In genomic region chr6:44053106-44053756, GRCh38 we compare ENCODE assay signal across 23 cellular contexts.
A peak's percentile ranks its signal among the peaks of the same experiment; 100 is the strongest.
DNase-seq lines count a peak whose midpoint lies in the region; ATAC-seq, FAIRE-seq and TF ChIP-seq lines count a peak whose summit lies in the region.
"Had no signal": no experiment of that assay in that cellular context is flagged by ENCODE, and none has a peak within 500 bp of the region (broad histone marks: within the 10 kb centered on the region; RNA-seq: fewer than 3 reads in every experiment).

No MANE protein-coding gene starts in this region.

- H3K23ac ChIP-seq in mesenchymal stem cell (ENCODE audit: low read length in 2 of 2): no peak overlapping the region

- TF ChIP-seq CTCF in breast epithelium (IDR thresholded peaks at IDR 0.05) (no peak), MCF 10A (IDR thresholded peaks at IDR 0.05; ENCODE audit: unreplicated experiment) (no peak), fibroblast of lung (conservative IDR thresholded peaks at IDR 0.05 in 1 of 2, IDR thresholded peaks at IDR 0.05 in 1 of 2; ENCODE audit: low read depth in 1 of 2, low read length in 2 of 2) (no peak), uterus (IDR thresholded peaks at IDR 0.05) (no peak)

- no peak overlapping the region for H2AK5ac ChIP-seq in mesenchymal stem cell (ENCODE audit: low read length, severe bottlenecking)

- no peak for TF ChIP-seq POLR2A in breast epithelium (IDR thresholded peaks at IDR 0.05)
- no peak for TF ChIP-seq POLR2A in uterus (IDR thresholded peaks at IDR 0.05)

- peak overlapping the region; percentile 3 to 27 for H3K4ac ChIP-seq in mesenchymal stem cell (ENCODE audit: low read depth in 1 of 2, low read length in 2 of 2)

- H3K36me3 ChIP-seq in breast epithelium (no peaks in the 10 kb centered on the region), fibroblast of lung (ENCODE audit: control insufficient read depth, insufficient read depth, low read length) (no peaks in the 10 kb centered on the region), mesenchymal stem cell (ENCODE audit: control insufficient read depth in 1 of 2, insufficient read depth in 2 of 2, low read depth in 1 of 2, low read length in 2 of 2) (no peaks in the 10 kb centered on the region), uterus (no peaks in the 10 kb centered on the region)
- H3K36me3 ChIP-seq: ovary, upper lobe of right lung had no signal

- H3K36me3 Mint-ChIP-seq in MCF 10A (ENCODE audit: insufficient read depth, unreplicated experiment): no peaks in the 10 kb centered on the region
- no peaks in the 10 kb centered on the region for H3K36me3 Mint-ChIP-seq in activated T-cell treated with anti-CD3 and anti-CD28 coated beads, Interleukin-2, amount 50 U/mL, for 24 hours (ENCODE audit: low read depth)
- H3K36me3 Mint-ChIP-seq: IgD-negative memory B cell had no signal

- H3K4me1 ChIP-seq in breast epithelium (peaks cover 14 to 44% of the 10 kb centered on the region in 2 donors), fibroblast of lung (ENCODE audit: control insufficient read depth, extremely low read depth, insufficient read depth, low read length) (peaks cover 85% of the 10 kb centered on the region), mesenchymal stem cell (ENCODE audit: control insufficient read depth, insufficient read depth, low read depth, low read length) (peaks cover 57% of the 10 kb centered on the region), uterus (peaks cover 0 to 15% of the 10 kb centered on the region in 2 donors)

- H3K4me2 ChIP-seq in fibroblast of lung (ENCODE audit: extremely low read depth, insufficient read depth, low read length) (no peak overlapping the region), mesenchymal stem cell (ENCODE audit: low read length, poor library complexity, severe bottlenecking) (no peak overlapping the region)

- peak overlapping the region; percentile 18 to 84 for H2BK12ac ChIP-seq in mesenchymal stem cell (ENCODE audit: low read length in 2 of 2)

- no peak overlapping the region for H2BK5ac ChIP-seq in mesenchymal stem cell (ENCODE audit: low read depth, low read length, poor library complexity, severe bottlenecking)

- H3K9me3 Mint-ChIP-seq in MCF 10A (ENCODE audit: unreplicated experiment): no peaks in the 10 kb centered on the region
- no peaks in the 10 kb centered on the region for H3K9me3 Mint-ChIP-seq in activated T-cell treated with anti-CD3 and anti-CD28 coated beads, Interleukin-2, amount 50 U/mL, for 24 hours
- H3K9me3 Mint-ChIP-seq: activated T-helper 1 cell treated with anti-CD3 and anti-CD28 coated beads, Interleukin-12 subunit alpha, Interleukin-12 subunit beta, Interleukin-2, Interleukin-4 antibody, amounts not matched to agents 30 ng/mL and 10 ng/mL and 1 ng/mL, durations not matched to agents 14 hours and 24 hours and 36 hours; CD4-positive, alpha-beta T cell had no signal

- H3K27me3 Mint-ChIP-seq in MCF 10A (ENCODE audit: insufficient read depth, unreplicated experiment): no peaks in the 10 kb centered on the region
- peaks cover 2% of the 10 kb centered on the region for H3K27me3 Mint-ChIP-seq in activated T-cell treated with anti-CD3 and anti-CD28 coated beads, Interleukin-2, amount 50 U/mL, for 24 hours
- H3K27me3 Mint-ChIP-seq: IgD-negative memory B cell had no signal

- peak overlapping the region; percentile 46 to 58 for H3K18ac ChIP-seq in mesenchymal stem cell (ENCODE audit: low read depth in 1 of 2, low read length in 2 of 2)

- H4K8ac ChIP-seq in mesenchymal stem cell (ENCODE audit: low read length): no peak overlapping the region

- 87% methylated on average over 4 of the region's 6 CpGs for WGBS in mesenchymal stem cell

- FAIRE-seq in frontal cortex (lab: Jason Lieb, UNC): no peak
- FAIRE-seq: GM19239, small intestine had no signal

- no peak overlapping the region for H4K91ac ChIP-seq in mesenchymal stem cell (ENCODE audit: low read length)

- H4K20me1 ChIP-seq in fibroblast of lung (ENCODE audit: control insufficient read depth, extremely low read depth, insufficient read depth, low read length): no peaks in the 10 kb centered on the region

- H3K27ac Mint-ChIP-seq in MCF 10A (ENCODE audit: low read depth, unreplicated experiment): no peak overlapping the region
- H3K27ac Mint-ChIP-seq in activated T-cell treated with anti-CD3 and anti-CD28 coated beads, Interleukin-2, amount 50 U/mL, for 24 hours: no peak overlapping the region
- H3K27ac Mint-ChIP-seq: activated CD8-positive, alpha-beta T cell treated with anti-CD3 and anti-CD28 coated beads, Interleukin-2, amount 10 ng/mL, durations not matched to agents 7 days and 5 days; activated T-helper 1 cell treated with anti-CD3 and anti-CD28 coated beads, Interleukin-12 subunit alpha, Interleukin-12 subunit beta, Interleukin-2, Interleukin-4 antibody, amounts not matched to agents 30 ng/mL and 10 ng/mL and 1 ng/mL, durations not matched to agents 14 hours and 24 hours and 36 hours; CD4-positive, alpha-beta T cell had no signal

- intact Hi-C loops in breast epithelium (cut with DNase I; ENCODE audit: low total_unique reads): no loop called here
- intact Hi-C loops in MCF 10A (cut with micrococcal nuclease): no loop called here
- intact Hi-C loops in uterus (cut with DNase I; ENCODE audit: low total_unique reads): no loop called here

- no peak for DNase-seq in breast epithelium (ENCODE audit: low spot score in 2 of 2)
- no peak for DNase-seq in MCF 10A (ENCODE audit: unreplicated experiment)
- DNase-seq in fibroblast of lung (ENCODE audit: low read depth in 2 of 2): no peak
- DNase-seq in mesenchymal stem cell: no peak
- DNase-seq in uterus: no peak
- no peak for DNase-seq in activated T-cell treated with anti-CD3 and anti-CD28 coated beads, Interleukin-2, amount 50 U/mL, for 24 hours
- no peak for DNase-seq in frontal cortex (ENCODE audit: low spot score in 2 of 2)
- DNase-seq: activated CD8-positive, alpha-beta T cell treated with anti-CD3 and anti-CD28 coated beads, Interleukin-2, amount 10 ng/mL, durations not matched to agents 7 days and 5 days; amygdala; CD4-positive, alpha-beta T cell; cortex of kidney; DND-41; NCI-H1105; NCI-H748 treated with DMSO at 0.1 percent for 48 hours; ovary; small intestine had no signal

- no peak for ATAC-seq in HG03097 (IDR thresholded peaks at IDR 0.05; ENCODE audit: low FRiP score, unreplicated experiment)
- ATAC-seq: activated CD8-positive, alpha-beta T cell treated with anti-CD3 and anti-CD28 coated beads, Interleukin-2, amount 10 ng/mL, durations not matched to agents 7 days and 5 days had no signal

- H3K27ac ChIP-seq in breast epithelium (peak overlapping the region; percentile 84 to 91), fibroblast of lung (ENCODE audit: insufficient read depth, low read length) (peak overlapping the region; percentile 89), mesenchymal stem cell (ENCODE audit: low read length, poor library complexity, severe bottlenecking) (no peak overlapping the region), uterus (peak overlapping the region; percentile 89 to 91)
- H3K27ac ChIP-seq: 22Rv1, ovary, upper lobe of right lung, VCaP had no signal

- H2BK15ac ChIP-seq in mesenchymal stem cell (ENCODE audit: low read depth, poor library complexity, severe bottlenecking): no peak overlapping the region

- POLR2A ChIA-PET in MCF 10A (lab: Yijun Ruan, JAX): interaction anchor here (0.6 to 1.8 kb wide), 5 partner anchors 8 to 594 kb away, joined by 3 to 5 read pairs (median 3); no protein-coding TSS in a partner anchor

- H3K79me1 ChIP-seq in mesenchymal stem cell (replicated peaks; ENCODE audit: low read length, poor library complexity, severe bottlenecking): no peaks in the 10 kb centered on the region

- no peak overlapping the region for H3K4me3 Mint-ChIP-seq in MCF 10A (ENCODE audit: unreplicated experiment)
- no peak overlapping the region for H3K4me3 Mint-ChIP-seq in activated T-cell treated with anti-CD3 and anti-CD28 coated beads, Interleukin-2, amount 50 U/mL, for 24 hours
- H3K4me3 Mint-ChIP-seq: activated CD8-positive, alpha-beta T cell treated with anti-CD3 and anti-CD28 coated beads, Interleukin-2, amount 10 ng/mL, durations not matched to agents 7 days and 5 days; activated T-helper 1 cell treated with anti-CD3 and anti-CD28 coated beads, Interleukin-12 subunit alpha, Interleukin-12 subunit beta, Interleukin-2, Interleukin-4 antibody, amounts not matched to agents 30 ng/mL and 10 ng/mL and 1 ng/mL, durations not matched to agents 14 hours and 24 hours and 36 hours; CD4-positive, alpha-beta T cell had no signal

- H3K9ac ChIP-seq in fibroblast of lung (ENCODE audit: insufficient read depth, low read length): no peak overlapping the region
- peak overlapping the region; percentile 31 for H3K9ac ChIP-seq in mesenchymal stem cell (ENCODE audit: low read length)

- peaks cover 46% of the 10 kb centered on the region for H3K4me1 Mint-ChIP-seq in MCF 10A (ENCODE audit: insufficient read depth, unreplicated experiment)
- H3K4me1 Mint-ChIP-seq in activated T-cell treated with anti-CD3 and anti-CD28 coated beads, Interleukin-2, amount 50 U/mL, for 24 hours (ENCODE audit: low read depth): peaks cover 6% of the 10 kb centered on the region
- H3K4me1 Mint-ChIP-seq: IgD-negative memory B cell had no signal

- H3K4me3 ChIP-seq in breast epithelium (no peak overlapping the region), fibroblast of lung (replicated peaks in 1 of 4; ENCODE audit: control extremely low read depth in 1 of 4, insufficient read depth in 1 of 4, low read depth in 3 of 4, low read length in 4 of 4) (no peak overlapping the region), mesenchymal stem cell (ENCODE audit: insufficient read depth in 1 of 2, low read depth in 1 of 2, low read length in 2 of 2) (no peak overlapping the region), uterus (no peak overlapping the region)
- H3K4me3 ChIP-seq: ovary, upper lobe of right lung had no signal

- H3K14ac ChIP-seq in mesenchymal stem cell (ENCODE audit: low read length in 2 of 2): no peak overlapping the region

- H3K9me3 ChIP-seq in breast epithelium (no peaks in the 10 kb centered on the region), fibroblast of lung (ENCODE audit: control insufficient read depth, insufficient read depth, low read depth, low read length) (no peaks in the 10 kb centered on the region), mesenchymal stem cell (ENCODE audit: control insufficient read depth, low read length) (no peaks in the 10 kb centered on the region), uterus (no peaks in the 10 kb centered on the region)
- H3K9me3 ChIP-seq: ovary, upper lobe of right lung had no signal

- no peak overlapping the region for H2AFZ ChIP-seq in fibroblast of lung (ENCODE audit: low read length)
- H2AFZ ChIP-seq in mesenchymal stem cell (ENCODE audit: low read depth, low read length): no peak overlapping the region

- CTCF ChIA-PET in MCF 10A (lab: Yijun Ruan, JAX): interaction anchor here (0.6 to 0.7 kb wide), 3 partner anchors 126 to 204 kb away, joined by 3 to 4 read pairs (median 3); no protein-coding TSS in a partner anchor

- no peaks in the 10 kb centered on the region for H3K27me3 ChIP-seq in breast epithelium
- no peaks in the 10 kb centered on the region for H3K27me3 ChIP-seq in fibroblast of lung (ENCODE audit: control insufficient read depth, insufficient read depth, low read length)
- no peaks in the 10 kb centered on the region for H3K27me3 ChIP-seq in mesenchymal stem cell (ENCODE audit: control insufficient read depth in 1 of 2, insufficient read depth in 1 of 2, low read length in 2 of 2)
- H3K27me3 ChIP-seq in uterus: no peaks in the 10 kb centered on the region
- H3K27me3 ChIP-seq: ovary, upper lobe of right lung had no signal

- no peak overlapping the region for H2BK120ac ChIP-seq in mesenchymal stem cell (ENCODE audit: low read depth, low read length)

- no TSS peak for BruUV-seq in MCF 10A (replicated peaks; lab: Mats Ljungman, UMichigan)

- no peaks in the 10 kb centered on the region for H3K79me2 ChIP-seq in fibroblast of lung (ENCODE audit: control insufficient read depth, insufficient read depth, low read length)
